Comparison of ENCODE assay signal across 23 cellular contexts in genomic region chr5:11311272-11311671, GRCh38.
"Had no signal": no experiment of that assay in that cellular context is flagged by ENCODE, and none has a peak within 500 bp of the region (broad histone marks: within the 10 kb centered on the region; RNA-seq: fewer than 3 reads in every experiment).

No MANE protein-coding gene starts in this region.

- H3K4me1 ChIP-seq: esophagus muscularis mucosa, foreskin keratinocyte, gastroesophageal sphincter, heart left ventricle, lower lobe of right lung, parathyroid adenoma, sigmoid colon, testis, tibial artery had no signal

- H3K9me3 ChIP-seq: esophagus muscularis mucosa, gastroesophageal sphincter, left ventricle myocardium inferior, lower lobe of right lung, sigmoid colon, testis, tibial artery had no signal

- H2AFZ ChIP-seq: hepatocyte, parathyroid adenoma had no signal

- DNase-seq: cerebellar nuclear complex; dorsolateral prefrontal cortex; effector CD4-positive, alpha-beta T cell; endodermal cell; foreskin keratinocyte; heart left ventricle; left colon; left ventricle myocardium inferior; lower lobe of right lung; natural killer cell; sigmoid colon; stimulated activated CD4-positive, alpha-beta T cell treated with anti-CD3 and anti-CD28 coated beads, Interleukin-4, amount 100 ng/mL, for 4 hours; stimulated activated naive CD4-positive, alpha-beta T cell; substantia nigra; testis; tibial artery had no signal

- H3K27me3 Mint-ChIP-seq: progenitor cell of endocrine pancreas, type B pancreatic cell had no signal

- H3K36me3 Mint-ChIP-seq: natural killer cell, type B pancreatic cell had no signal

- ATAC-seq: foreskin keratinocyte, gastroesophageal sphincter, left colon had no signal

- H3K9me3 Mint-ChIP-seq: endodermal cell, natural killer cell, neural crest cell, type B pancreatic cell had no signal

- H3K4me1 Mint-ChIP-seq: endodermal cell, natural killer cell had no signal

- H3K27me3 ChIP-seq: dorsolateral prefrontal cortex, esophagus muscularis mucosa, foreskin keratinocyte, gastroesophageal sphincter, heart left ventricle, hepatocyte, sigmoid colon, testis, tibial artery had no signal

- H3K27ac ChIP-seq: dorsolateral prefrontal cortex, esophagus muscularis mucosa, foreskin keratinocyte, gastroesophageal sphincter, heart left ventricle, hepatocyte, left ventricle myocardium inferior, lower lobe of right lung, parathyroid adenoma, sigmoid colon, testis, tibial artery had no signal

- H3K36me3 ChIP-seq: esophagus muscularis mucosa, gastroesophageal sphincter, heart left ventricle, left ventricle myocardium inferior, lower lobe of right lung, sigmoid colon, tibial artery had no signal

- H3K4me3 Mint-ChIP-seq: endodermal cell, natural killer cell, neural crest cell, type B pancreatic cell had no signal

- H3K27ac Mint-ChIP-seq: endodermal cell, natural killer cell, progenitor cell of endocrine pancreas, type B pancreatic cell had no signal

- H3K4me2 ChIP-seq: hepatocyte had no signal

- H3K9ac ChIP-seq: parathyroid adenoma had no signal

- H3K4me3 ChIP-seq: dorsolateral prefrontal cortex, esophagus muscularis mucosa, gastroesophageal sphincter, heart left ventricle, hepatocyte, left ventricle myocardium inferior, lower lobe of right lung, sigmoid colon, testis, tibial artery had no signal
